Comparison of ENCODE assay signal across 12 cellular contexts in genomic region chr1:189752461-189752860, GRCh38.
"Had no signal": no experiment of that assay in that cellular context is flagged by ENCODE, and none has a peak within 500 bp of the region (broad histone marks: within the 10 kb centered on the region; RNA-seq: fewer than 3 reads in every experiment).

No MANE protein-coding gene starts in this region.

- H3K27me3 ChIP-seq: adrenal gland had no signal

- H3K4me3 Mint-ChIP-seq: activated CD4-positive, alpha-beta memory T cell treated with anti-CD3 and anti-CD28 coated beads, Interleukin-2, amount 10 ng/mL, durations not matched to agents 7 days and 5 days; activated T-cell treated with anti-CD3 and anti-CD28 coated beads, Interleukin-2, amount 50 U/mL, for 4 hours; neural crest cell; stimulated activated naive CD8-positive, alpha-beta T cell treated with anti-CD3 and anti-CD28 coated beads, Interleukin-15, amount 100 ng/mL, for 72 hours had no signal

- DNase-seq: activated CD4-positive, alpha-beta memory T cell treated with anti-CD3 and anti-CD28 coated beads, Interleukin-2, amount 10 ng/mL, durations not matched to agents 7 days and 5 days; activated CD4-positive, alpha-beta T cell treated with anti-CD3 and anti-CD28 coated beads for 4 hours; activated effector memory CD4-positive, alpha-beta T cell treated with Interleukin-2 at 50 U/mL for 16 hours; activated naive CD4-positive, alpha-beta T cell treated with anti-CD3 and anti-CD28 coated beads, Interleukin-2, amount 50 U/mL, for 16 hours; activated T-cell treated with anti-CD3 and anti-CD28 coated beads, Interleukin-2, amount 50 U/mL, for 4 hours; adrenal gland; cerebellar nuclear complex; erythroblast; kidney glomerular epithelial cell; stimulated activated naive CD8-positive, alpha-beta T cell treated with anti-CD3 and anti-CD28 coated beads, Interleukin-15, amount 100 ng/mL, for 72 hours had no signal

- H3K27me3 Mint-ChIP-seq: activated CD4-positive, alpha-beta memory T cell treated with anti-CD3 and anti-CD28 coated beads, Interleukin-2, amount 10 ng/mL, durations not matched to agents 7 days and 5 days; stimulated activated naive CD8-positive, alpha-beta T cell treated with anti-CD3 and anti-CD28 coated beads, Interleukin-15, amount 100 ng/mL, for 72 hours had no signal

- H3K27ac Mint-ChIP-seq: activated CD4-positive, alpha-beta memory T cell treated with anti-CD3 and anti-CD28 coated beads, Interleukin-2, amount 10 ng/mL, durations not matched to agents 7 days and 5 days; stimulated activated naive CD8-positive, alpha-beta T cell treated with anti-CD3 and anti-CD28 coated beads, Interleukin-15, amount 100 ng/mL, for 72 hours had no signal

- H3K36me3 ChIP-seq: adrenal gland had no signal

- H3K4me3 ChIP-seq: adrenal gland had no signal

- H3K4me1 ChIP-seq: adrenal gland had no signal

- H3K9me3 ChIP-seq: adrenal gland had no signal

- H3K27ac ChIP-seq: adrenal gland had no signal

- ATAC-seq: activated T-cell treated with anti-CD3 and anti-CD28 coated beads, Interleukin-2, amount 50 U/mL, for 4 hours; sciatic nerve; stimulated activated naive CD8-positive, alpha-beta T cell treated with anti-CD3 and anti-CD28 coated beads, Interleukin-15, amount 100 ng/mL, for 72 hours had no signal

- H3K4me1 Mint-ChIP-seq: activated CD4-positive, alpha-beta memory T cell treated with anti-CD3 and anti-CD28 coated beads, Interleukin-2, amount 10 ng/mL, durations not matched to agents 7 days and 5 days; stimulated activated naive CD8-positive, alpha-beta T cell treated with anti-CD3 and anti-CD28 coated beads, Interleukin-15, amount 100 ng/mL, for 72 hours had no signal
